In genomic region chr9:136358888-136359287, GRCh38 we compare ENCODE assay signal across 2 cellular contexts.
TF ChIP-seq lines count a peak whose summit lies in the region.

No MANE protein-coding gene starts in this region.

TF ChIP-seq in HEK293, 187 proteins besides CTCF, POLR2A, EP300 and RAD21:
- no peak for TF ChIP-seq REST (tag by site-specific recombination; IDR thresholded peaks at IDR 0.05)
- TF ChIP-seq PATZ1 (tag by site-specific recombination; IDR thresholded peaks at IDR 0.05): peak; percentile 24; the same call in 1 of the 2 replicates
- TF ChIP-seq KLF17 (tag by site-specific recombination; IDR thresholded peaks at IDR 0.05): no peak
- TF ChIP-seq GLIS2 (tag by site-specific recombination; IDR thresholded peaks at IDR 0.05): peak; percentile 55; the same call in 1 of the 2 replicates
- 0 out of 2 replicates have a peak, but pooled peaks have one; percentile 21 for TF ChIP-seq IKZF3 (tag by site-specific recombination; IDR thresholded peaks at IDR 0.05)
- TF ChIP-seq ZNF398 (tag by site-specific recombination; IDR thresholded peaks at IDR 0.05): peak; percentile 65

TF ChIP-seq in endothelial cell of umbilical vein, 7 proteins besides CTCF, POLR2A, EP300 and RAD21 (continued from another document):
- TF ChIP-seq EZH2 (IDR thresholded peaks at IDR 0.05; ENCODE audit: borderline replicate concordance, low read depth, low read length, severe bottlenecking) (no peak), FOS (IDR thresholded peaks at IDR 0.05; ENCODE audit: borderline replicate concordance, insufficient read depth, low read length) (no peak), MAX (IDR thresholded peaks at IDR 0.05; ENCODE audit: insufficient read depth, insufficient read length) (no peak)
